ENCODE assay signal across 9 cellular contexts in genomic region chr3:71585891-71586809, GRCh38. TPM values are rescaled to one million over a fixed set of nuclear protein-coding genes. Genes with fewer than 3 reads are reported as not detected.
DNase-seq lines count a peak whose midpoint lies in the region; ATAC-seq and TF ChIP-seq lines count a peak whose summit lies in the region.
"Had no signal": no experiment of that assay in that cellular context is flagged by ENCODE, and none has a peak within 500 bp of the region (broad histone marks: within the 10 kb centered on the region; RNA-seq: fewer than 3 reads in every experiment).

No MANE protein-coding gene starts in this region.

- H3K9me3 Mint-ChIP-seq in nephron progenitor cell = peaks cover 24% of the 10 kb centered on the region

- no peaks in the 10 kb centered on the region for H4K20me1 ChIP-seq in PC-3 (ENCODE audit: low read length)

- POLR2A ChIA-PET in AG04450 (lab: Yijun Ruan, JAX) = no interaction called here
- POLR2A ChIA-PET in PC-3 (lab: Charles Lee; ENCODE audit: unreplicated experiment) = no interaction called here

- H3K27me3 ChIP-seq in AG04450 (ENCODE audit: control insufficient read depth, insufficient read depth, low read length) = no peaks in the 10 kb centered on the region
- no peaks in the 10 kb centered on the region for H3K27me3 ChIP-seq in PC-3 (ENCODE audit: low read length)

- H3K4me1 Mint-ChIP-seq in nephron progenitor cell = peaks cover 34% of the 10 kb centered on the region

- H3K79me2 ChIP-seq in PC-3 (ENCODE audit: low read length) = peaks cover 16% of the 10 kb centered on the region

- H3K27me3 Mint-ChIP-seq in nephron progenitor cell (ENCODE audit: low read depth, poor library complexity) = peaks cover 4% of the 10 kb centered on the region

- no peak overlapping the region for H3K27ac Mint-ChIP-seq in nephron progenitor cell

- H3F3A ChIP-seq in PC-3 (ENCODE audit: low read length, unreplicated experiment) = no peaks in the 10 kb centered on the region

- peaks cover 20% of the 10 kb centered on the region for H3K36me3 Mint-ChIP-seq in nephron progenitor cell (ENCODE audit: low read depth)

- H3K4me2 ChIP-seq in PC-3 (ENCODE audit: low read length) = peak overlapping the region; percentile 44

- H3K27ac ChIP-seq in AG04450 (ENCODE audit: low read depth, low read length) (no peak overlapping the region), PC-3 (ENCODE audit: low read length) (no peak overlapping the region)

- H3K4me3 ChIP-seq in AG04450 (ENCODE audit: low read depth, low read length) (no peak overlapping the region), PC-3 (ENCODE audit: low read length) (peak overlapping the region; percentile 24; the same call in 1 of the 2 replicates)
- H3K4me3 ChIP-seq: skin epidermis had no signal

- H3K9me3 ChIP-seq in AG04450 (ENCODE audit: control insufficient read depth, insufficient read depth, low read length) (peaks cover 2% of the 10 kb centered on the region; the same call in 1 of the 2 replicates), PC-3 (ENCODE audit: low read length) (no peaks in the 10 kb centered on the region)

- CTCF ChIA-PET in AG04450 (lab: Charles Lee) (interaction anchor here (0.6 to 2.8 kb wide), 44 partner anchors 10 to 1055 kb away, joined by 3 to 13 read pairs (median 3); no protein-coding TSS in a partner anchor), PC-3 (lab: Charles Lee) (interaction anchor here (0.7 kb wide), 1 partner anchor 782 kb away, joined by 3 read pairs; no protein-coding TSS in a partner anchor)

- H3K36me3 ChIP-seq in PC-3 (ENCODE audit: low read depth, low read length) = no peaks in the 10 kb centered on the region

- H3K4me1 ChIP-seq in PC-3 (ENCODE audit: insufficient read depth, low read length) = peaks cover 19% of the 10 kb centered on the region

- no peak overlapping the region for H3K9ac ChIP-seq in PC-3 (ENCODE audit: low read length)

- 0 out of 2 replicates have a peak overlapping the region, but pooled peaks have one; percentile 14 for H2AFZ ChIP-seq in PC-3 (ENCODE audit: low read length)

- intact Hi-C loops in PC-3 (cut with micrococcal nuclease) = loop anchor here (1.0 to 10.0 kb wide), 11 partner anchors 67 to 1051 kb away; no protein-coding TSS in a partner anchor

- H3K9me2 ChIP-seq in PC-3 (replicated peaks; ENCODE audit: low read length) = no peaks in the 10 kb centered on the region

- BruUV-seq in PC-3 (replicated peaks; lab: Mats Ljungman, UMichigan) = no TSS peak

- ATAC-seq in PC-3 = no peak
- ATAC-seq in HG03442 (IDR thresholded peaks at IDR 0.05; ENCODE audit: unreplicated experiment) = no peak
- no peak for ATAC-seq in HG03280 (IDR thresholded peaks at IDR 0.05; ENCODE audit: unreplicated experiment)

- TF ChIP-seq CTCF in AG04450 (IDR thresholded peaks at IDR 0.05; ENCODE audit: low read depth, low read length) = peak; percentile 72
- TF ChIP-seq CTCF in PC-3 (conservative IDR thresholded peaks at IDR 0.05; ENCODE audit: low read depth, low read length) = peak; percentile 90
- TF ChIP-seq CTCF in nephron progenitor cell (IDR thresholded peaks at IDR 0.05) = peak; percentile 70

- H3K4me3 Mint-ChIP-seq in nephron progenitor cell = no peak overlapping the region

- DNase-seq in AG04450 (ENCODE audit: low read depth, low spot score) (no peak), ELR (ENCODE audit: low read depth) (peak; percentile 58), PC-3 (peak; percentile 56), dedifferentiated amniotic fluid mesenchymal stem cell (ENCODE audit: extremely low spot score) (peak; percentile 60), nephron progenitor cell (no peak)
- DNase-seq in stimulated activated CD4-positive, alpha-beta T cell treated with anti-CD3 and anti-CD28 coated beads, Interleukin-1b, Interleukin-23, amount 100 ng/mL, for 48 hours = no peak

RNA-seq across cellular contexts. Expression of gene FOXP1, which starts 2.6 kb away (rescaled TPM):
- 53.3 and 56.6 TPM in 2 replicates for polyA plus RNA-seq in AG04450 (2011; rRNA removed)
- polyA minus RNA-seq in AG04450 (2011; rRNA and poly(A)+ RNA removed) = 294 TPM in 2 replicates
- total RNA-seq in PC-3 (2014; rRNA removed) = 35.3 and 36.0 TPM in 2 replicates

Comparison
In these comparisons a context has a peak if more than half of its experiments do, and no peak if none do; other contexts are left out.
1. DNase-seq: peak in ELR (single experiment), PC-3 (single experiment) and dedifferentiated amniotic fluid mesenchymal stem cell (single experiment); none in AG04450 (single experiment), nephron progenitor cell (single experiment) and stimulated activated CD4-positive, alpha-beta T cell treated with anti-CD3 and anti-CD28 coated beads, Interleukin-1b, Interleukin-23, amount 100 ng/mL, for 48 hours (single experiment).
2. Peak in every context shown above with its lines, with median percentiles within 50 percentile points of each other: CTCF ChIP-seq.